8 cellular contexts compared by ENCODE assay signal in the genomic region with DNA sequence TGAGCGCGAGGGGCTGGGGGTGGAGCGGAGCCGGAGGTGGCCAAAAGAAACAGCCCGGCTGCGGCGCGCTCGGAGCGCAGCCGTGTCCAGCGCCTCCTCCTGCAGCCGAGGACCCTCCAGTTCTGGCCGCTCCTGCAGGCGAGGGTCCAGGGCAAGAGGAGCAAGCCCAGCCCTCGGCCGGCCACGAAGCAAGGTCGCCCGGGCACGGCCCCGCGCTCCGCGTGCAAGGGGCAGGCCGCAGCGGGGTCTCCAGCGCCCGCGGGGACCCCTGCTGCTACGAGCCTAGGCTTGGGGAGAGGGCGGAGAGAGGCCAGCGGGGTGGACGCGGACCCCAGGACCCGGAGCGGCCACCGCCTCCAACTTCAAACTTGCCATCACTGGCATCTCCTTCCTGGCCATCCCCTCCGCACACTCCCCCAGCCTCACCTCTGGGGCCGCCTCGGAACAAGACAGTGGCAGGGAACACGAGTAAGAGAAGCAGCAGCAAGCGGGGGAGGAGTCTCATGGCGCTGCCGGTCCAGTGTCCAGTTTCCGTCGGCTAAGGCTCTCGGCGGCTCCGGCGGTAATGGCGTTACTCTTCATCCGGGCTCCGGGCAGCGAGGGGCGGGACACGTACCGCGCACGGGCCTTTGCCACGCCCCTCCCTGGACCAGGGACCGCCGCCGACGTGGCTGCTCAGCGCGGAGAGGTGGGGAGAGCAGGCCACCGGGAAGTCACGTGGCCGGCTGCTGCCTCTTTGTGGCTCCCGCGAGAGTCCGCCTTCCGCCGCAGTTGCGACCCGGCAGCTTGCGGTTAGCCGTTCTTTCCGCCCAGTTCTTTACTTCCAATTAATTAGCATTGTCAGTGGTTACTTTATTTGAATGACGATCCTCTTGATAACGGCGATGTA. TPM values are rescaled to one million over a fixed set of nuclear protein-coding genes. Genes with fewer than 3 reads are reported as not detected.
DNase-seq lines count a peak whose midpoint lies in the region; ATAC-seq and TF ChIP-seq lines count a peak whose summit lies in the region.

A gene (minus strand): TSS at position 584 of the 889 bp plus-strand sequence. CDS start 79 bp downstream, at position 505.

- H3K4me1 ChIP-seq in adipocyte (ENCODE audit: control insufficient read depth, insufficient read depth, low read length) (peaks cover 29% of the 10 kb centered on the region), cardiac muscle cell (ENCODE audit: low read depth) (peaks cover 11% of the 10 kb centered on the region), parathyroid adenoma (no peaks in the 10 kb centered on the region), tibial nerve (peaks cover 0 to 46% (median 15%) of the 10 kb centered on the region in 4 donors)

- no peak for TF ChIP-seq CTCF in GM12875 (IDR thresholded peaks at IDR 0.05; ENCODE audit: borderline replicate concordance, insufficient read depth, low read depth, low read length)
- TF ChIP-seq CTCF in cardiac muscle cell (IDR thresholded peaks at IDR 0.05; ENCODE audit: low read depth, low read length): no peak
- TF ChIP-seq CTCF in parathyroid adenoma (IDR thresholded peaks at IDR 0.05): no peak
- TF ChIP-seq CTCF in tibial nerve (IDR thresholded peaks at IDR 0.05): peak in 1 of 5 experiments; percentile 42

- H3K27ac ChIP-seq in cardiac muscle cell: peak within 1 kb of the TSS; percentile 84
- H3K27ac ChIP-seq in parathyroid adenoma: peak within 1 kb of the TSS; percentile 85
- peak within 1 kb of the TSS; percentile 91 to 98 (median 96) for H3K27ac ChIP-seq in tibial nerve

- WGBS in tibial nerve, 2 donors: 0% methylated on average over 34 to 78 of the region's 83 CpGs

- H3K27me3 ChIP-seq in adipocyte (replicated peaks; ENCODE audit: control insufficient read depth, insufficient read depth, low read length): no peaks in the 10 kb centered on the region
- H3K27me3 ChIP-seq in cardiac muscle cell: no peaks in the 10 kb centered on the region
- H3K27me3 ChIP-seq in parathyroid adenoma (ENCODE audit: control insufficient read depth, insufficient read depth, low read length): no peaks in the 10 kb centered on the region
- no peaks in the 10 kb centered on the region for H3K27me3 ChIP-seq in tibial nerve

- H3K9ac ChIP-seq in adipocyte (ENCODE audit: low read length) (peak within 1 kb of the TSS; percentile 98), parathyroid adenoma (peak within 1 kb of the TSS; percentile 71)

- peak; percentile 99 for ATAC-seq in HG02798 (IDR thresholded peaks at IDR 0.05; ENCODE audit: poor library complexity, unreplicated experiment)

- peak within 1 kb of the TSS; percentile 78 for H3K4me3 ChIP-seq in GM12875 (ENCODE audit: low read depth, low read length)
- peak within 1 kb of the TSS; percentile 91 for H3K4me3 ChIP-seq in adipocyte (ENCODE audit: low read length)
- peak within 1 kb of the TSS; percentile 86 for H3K4me3 ChIP-seq in cardiac muscle cell
- peak within 1 kb of the TSS; percentile 88 for H3K4me3 ChIP-seq in parathyroid adenoma (ENCODE audit: low read depth, low read length)
- peak within 1 kb of the TSS; percentile 82 to 100 (median 94) for H3K4me3 ChIP-seq in tibial nerve

- peak within 1 kb of the TSS; percentile 71 for H3K4me2 ChIP-seq in parathyroid adenoma (ENCODE audit: low read length)

- DNase-seq in NCI-H1436 (lab: John Stamatoyannopoulos, UW) (peak; percentile 97), T follicular helper cell (ENCODE audit: low read depth) (peak; percentile 78), adipocyte (ENCODE audit: low read depth) (peak; percentile 99), cardiac muscle cell (ENCODE audit: low read depth in 1 of 2, low spot score in 1 of 2) (peak; percentile 98 to 99), tibial nerve (ENCODE audit: low spot score in 2 of 2) (peak; percentile 93 to 95)

- TF ChIP-seq EP300 in tibial nerve (IDR thresholded peaks at IDR 0.05): peak; percentile 80 to 94

- peaks cover 8% of the 10 kb centered on the region for H3K79me2 ChIP-seq in parathyroid adenoma

- TF ChIP-seq POLR2A in tibial nerve (IDR thresholded peaks at IDR 0.05): peak; percentile 67 to 84

- H3K9me3 ChIP-seq in adipocyte (ENCODE audit: control insufficient read depth, low read length) (no peaks in the 10 kb centered on the region), cardiac muscle cell (ENCODE audit: low read depth) (no peaks in the 10 kb centered on the region), parathyroid adenoma (ENCODE audit: control insufficient read depth, low read length) (no peaks in the 10 kb centered on the region), tibial nerve (no peaks in the 10 kb centered on the region)

- peak within 1 kb of the TSS; percentile 84 for H2AFZ ChIP-seq in parathyroid adenoma

- H3K36me3 ChIP-seq in adipocyte (ENCODE audit: control insufficient read depth, insufficient read depth, low read length, severe bottlenecking) (peaks cover 21% of the 10 kb centered on the region), cardiac muscle cell (peaks cover 8% of the 10 kb centered on the region), parathyroid adenoma (ENCODE audit: control insufficient read depth, insufficient read depth, low read length) (no peaks in the 10 kb centered on the region), tibial nerve (peaks cover 0 to 18% (median 0%) of the 10 kb centered on the region in 3 donors)

RNA-seq across cellular contexts. Expression of the gene that starts here (rescaled TPM):
- total RNA-seq in cardiac muscle cell (21.4 and 26.3 TPM in 2 replicates), tibial nerve (10 to 100 TPM; 30.8 to 68.2 (median 51.5) TPM)
- 52.4 and 54.5 TPM in 2 replicates for polyA plus RNA-seq in cardiac muscle cell

Comparison
In these comparisons a context has a peak if more than half of its experiments do, and no peak if none do; other contexts are left out.
1. Peak in every context shown above with its lines: DNase-seq, ATAC-seq, H3K4me3 ChIP-seq and H3K27ac ChIP-seq.